Comparison of ENCODE assay signal across 1 cellular context in genomic region chr9:83544002-83544698, GRCh38.
A peak's percentile ranks its signal among the peaks of the same experiment; 100 is the strongest.
TF ChIP-seq lines count a peak whose summit lies in the region.

No MANE protein-coding gene starts in this region.

TF ChIP-seq in HepG2, 621 proteins besides CTCF, POLR2A, EP300 and RAD21 (continued from another document):
- TF ChIP-seq ZNF574 (CRISPR knock-in tag; IDR thresholded peaks at IDR 0.05): peak; percentile 91
- peak; percentile 70; the same call in 1 of the 2 replicates for TF ChIP-seq MAFF (IDR thresholded peaks at IDR 0.05; ENCODE audit: low read depth, low read length)
- TF ChIP-seq AGO1 (IDR thresholded peaks at IDR 0.05; ENCODE audit: low read depth, low read length, poor library complexity, severe bottlenecking): no peak
- TF ChIP-seq ZMYM4 (CRISPR knock-in tag; IDR thresholded peaks at IDR 0.05): peak; percentile 73
- peak; percentile 91 for TF ChIP-seq SMC3 (IDR thresholded peaks at IDR 0.05; ENCODE audit: low read length)
- no peak for TF ChIP-seq IKZF5 (CRISPR knock-in tag; IDR thresholded peaks at IDR 0.05)
- TF ChIP-seq TBP (CRISPR knock-in tag; IDR thresholded peaks at IDR 0.05): no peak
- TF ChIP-seq KDM3A (CRISPR knock-in tag; IDR thresholded peaks at IDR 0.05; ENCODE audit: low read depth): no peak
- no peak for TF ChIP-seq NFAT5 (CRISPR knock-in tag; IDR thresholded peaks at IDR 0.05)
- no peak for TF ChIP-seq MAZ (IDR thresholded peaks at IDR 0.05; ENCODE audit: borderline replicate concordance, low read depth, low read length)
- TF ChIP-seq MAZ (CRISPR knock-in tag; IDR thresholded peaks at IDR 0.05; ENCODE audit: low read depth): no peak
- no peak for TF ChIP-seq ZNF543 (CRISPR knock-in tag; IDR thresholded peaks at IDR 0.05)
- TF ChIP-seq ZBTB26 (CRISPR knock-in tag; IDR thresholded peaks at IDR 0.05; ENCODE audit: borderline replicate concordance): no peak
- no peak for TF ChIP-seq MYC (CRISPR knock-in tag; IDR thresholded peaks at IDR 0.05; ENCODE audit: borderline replicate concordance)
- no peak for TF ChIP-seq ZNF709 (CRISPR knock-in tag; IDR thresholded peaks at IDR 0.05)
- peak; percentile 83; the same call in 1 of the 2 replicates for TF ChIP-seq ZNF362 (CRISPR knock-in tag; IDR thresholded peaks at IDR 0.05; ENCODE audit: borderline replicate concordance)
- TF ChIP-seq GMEB1 (CRISPR knock-in tag; IDR thresholded peaks at IDR 0.05; ENCODE audit: borderline replicate concordance): 0 out of 2 replicates have a peak, but pooled peaks have one; percentile 15
- TF ChIP-seq GATAD2A (CRISPR knock-in tag; IDR thresholded peaks at IDR 0.05): 0 out of 2 replicates have a peak, but pooled peaks have one; percentile 35
- TF ChIP-seq STAG1 (CRISPR knock-in tag; IDR thresholded peaks at IDR 0.05): peak; percentile 97
- TF ChIP-seq BRCA1 (CRISPR knock-in tag; IDR thresholded peaks at IDR 0.05): no peak
- peak; percentile 37 for TF ChIP-seq XRCC5 (optimal IDR thresholded peaks at IDR 0.05; ENCODE audit: low read length)
- TF ChIP-seq TFDP1 (CRISPR knock-in tag; IDR thresholded peaks at IDR 0.05; ENCODE audit: borderline replicate concordance): no peak
- no peak for TF ChIP-seq NR1H2 (CRISPR knock-in tag; IDR thresholded peaks at IDR 0.05; ENCODE audit: borderline replicate concordance, low read depth)
- peak; percentile 63 to 68; a peak in 3 of 4 replicates for TF ChIP-seq MAFK (conservative IDR thresholded peaks at IDR 0.05 in 1 of 2, IDR thresholded peaks at IDR 0.05 in 1 of 2; ENCODE audit: low read length in 2 of 2)
TF ChIP-seq in HepG2: peak in this region for 14.
